In genomic region chr5:65874241-65874640, GRCh38 we compare ENCODE assay signal across 17 cellular contexts. TPM values are rescaled to one million over a fixed set of nuclear protein-coding genes. Genes with fewer than 3 reads are reported as not detected.
A peak's percentile ranks its signal among the peaks of the same experiment; 100 is the strongest.
DNase-seq lines count a peak whose midpoint lies in the region; ATAC-seq and TF ChIP-seq lines count a peak whose summit lies in the region.
"Had no signal": no experiment of that assay in that cellular context is flagged by ENCODE, and none has a peak within 500 bp of the region (broad histone marks: within the 10 kb centered on the region; RNA-seq: fewer than 3 reads in every experiment).

No MANE protein-coding gene starts in this region.

- in situ Hi-C loops in Caki2 (cut with HindIII; ENCODE audit: low pct_unique_long_range_greater_than_20kb, low sequenced_read_pairs): no loop called here

- no peak for ATAC-seq in mucosa of descending colon
- ATAC-seq in HG03442 (IDR thresholded peaks at IDR 0.05; ENCODE audit: unreplicated experiment): no peak
- no peak for ATAC-seq in sciatic nerve
- ATAC-seq: CD8-positive, alpha-beta T cell; effector memory CD8-positive, alpha-beta T cell; foreskin keratinocyte; stimulated activated effector memory CD8-positive, alpha-beta T cell treated with anti-CD3 and anti-CD28 coated beads, Interleukin-12 subunit alpha, Interleukin-12 subunit beta, amount 100 ng/mL, for 72 hours had no signal

- H3K36me3 ChIP-seq in mucosa of descending colon (ENCODE audit: low read depth): no peaks in the 10 kb centered on the region

- no peak for TF ChIP-seq CTCF in choroid plexus epithelial cell (conservative IDR thresholded peaks at IDR 0.05; ENCODE audit: low read depth, low read length)
- TF ChIP-seq CTCF in mucosa of descending colon (IDR thresholded peaks at IDR 0.05): no peak

- H3K4me3 ChIP-seq in choroid plexus epithelial cell (ENCODE audit: low read depth, low read length): no peak overlapping the region
- no peak overlapping the region for H3K4me3 ChIP-seq in mucosa of descending colon

- DNase-seq in Caki2 (ENCODE audit: low read depth) (peak; percentile 30), M059J (ENCODE audit: low read depth) (peak; percentile 79), choroid plexus epithelial cell (ENCODE audit: low read depth) (peak; percentile 55), myocyte (ENCODE audit: low read depth) (peak; percentile 70), mucosa of descending colon (no peak), sciatic nerve (ENCODE audit: low spot score) (no peak), GM03348 (ENCODE audit: low spot score) (no peak)
- DNase-seq: activated CD4-positive, alpha-beta T cell treated with anti-CD3 and anti-CD28 coated beads, Interleukin-2, amount 10 ng/mL, durations not matched to agents 24 days and 14 days; activated gamma-delta T cell; CD8-positive, alpha-beta T cell; DND-41; effector memory CD8-positive, alpha-beta T cell; NCI-H187; SW 1271 had no signal

- no peaks in the 10 kb centered on the region for H3K4me1 ChIP-seq in mucosa of descending colon (ENCODE audit: low read depth)

- H3K9me3 ChIP-seq in mucosa of descending colon: no peaks in the 10 kb centered on the region

- intact Hi-C loops in mucosa of descending colon (cut with DNase I, micrococcal nuclease) (no loop called here), sciatic nerve (cut with DNase I) (no loop called here)

RNA-seq across cellular contexts. Expression of gene ERBIN, which starts 52.1 kb away (rescaled TPM):
- total RNA-seq in Caki2 (2014; rRNA removed; shearing (Covaris generic); ENCODE audit: low replicate concordance): 13.4 and 24.2 TPM in 2 replicates
- 76.9 and 98.6 TPM in 2 replicates for total RNA-seq in M059J (2014; rRNA removed; shearing (Covaris generic))
- total RNA-seq in myocyte (56.6 and 62.8 TPM in 2 replicates), mucosa of descending colon (100 to 1,000 TPM; 123 to 157 (median 129) TPM), sciatic nerve (96.1 TPM)
- 12.9 TPM for polyA plus RNA-seq in myocyte (2012)

Comparison
In these comparisons a context has a peak if more than half of its experiments do, and no peak if none do; other contexts are left out.
1. DNase-seq: peak in Caki2 (single experiment), M059J (single experiment), choroid plexus epithelial cell (single experiment) and myocyte (single experiment); none in mucosa of descending colon (0 of 3), sciatic nerve (single experiment) and GM03348 (single experiment).